8 cellular contexts compared by ENCODE assay signal in genomic region chr1:95116666-95117206, GRCh38. TPM values are rescaled to one million over a fixed set of nuclear protein-coding genes. Genes with fewer than 3 reads are reported as not detected.
A peak's percentile ranks its signal among the peaks of the same experiment; 100 is the strongest.
DNase-seq lines count a peak whose midpoint lies in the region; ATAC-seq, FAIRE-seq and TF ChIP-seq lines count a peak whose summit lies in the region.

No MANE protein-coding gene starts in this region.

- H3K36me3 Mint-ChIP-seq in T-helper 1 cell treated with Interleukin-12 subunit alpha and Interleukin-12 subunit beta and Interleukin-4 antibody, amounts not matched to agents 30 μg/mL and 1 μg/mL, for 36 hours (ENCODE audit: low read depth): no peaks in the 10 kb centered on the region

- no peaks in the 10 kb centered on the region for H3K9me3 ChIP-seq in GM12878 (replicated peaks; ENCODE audit: control insufficient read depth, insufficient read depth, low read length)
- no peaks in the 10 kb centered on the region for H3K9me3 ChIP-seq in gastrocnemius medialis

- TF ChIP-seq POLR2A in GM12891 (IDR thresholded peaks at IDR 0.05; ENCODE audit: low read depth, low read length) (no peak), GM12878 (IDR thresholded peaks at IDR 0.05; ENCODE audit: low read depth, low read length) (no peak), gastrocnemius medialis (IDR thresholded peaks at IDR 0.05) (no peak)

- peak; percentile 43 to 66 (median 62) for TF ChIP-seq CTCF in GM12878 (IDR thresholded peaks at IDR 0.05 in 2 of 3, conservative IDR thresholded peaks at IDR 0.05 in 1 of 3; ENCODE audit: control insufficient read depth in 2 of 3, extremely low read depth in 1 of 3, insufficient read depth in 1 of 3, low read depth in 3 of 3, low read length in 3 of 3)
- TF ChIP-seq CTCF in gastrocnemius medialis (IDR thresholded peaks at IDR 0.05 in 4 of 5, conservative IDR thresholded peaks at IDR 0.05 in 1 of 5): peak; percentile 24 to 70 (median 44)

- H3K9me3 Mint-ChIP-seq in T-helper 1 cell treated with Interleukin-12 subunit alpha and Interleukin-12 subunit beta and Interleukin-4 antibody, amounts not matched to agents 30 μg/mL and 1 μg/mL, for 36 hours: no peaks in the 10 kb centered on the region

- peaks cover 6% of the 10 kb centered on the region for H3K4me1 Mint-ChIP-seq in T-helper 1 cell treated with Interleukin-12 subunit alpha and Interleukin-12 subunit beta and Interleukin-4 antibody, amounts not matched to agents 30 μg/mL and 1 μg/mL, for 36 hours (ENCODE audit: low read depth)

- H3K27me3 Mint-ChIP-seq in T-helper 1 cell treated with Interleukin-12 subunit alpha and Interleukin-12 subunit beta and Interleukin-4 antibody, amounts not matched to agents 30 μg/mL and 1 μg/mL, for 36 hours (ENCODE audit: low read depth): peaks cover 61% of the 10 kb centered on the region

- no peak overlapping the region for H3K9ac ChIP-seq in GM12878 (ENCODE audit: control insufficient read depth, insufficient read depth, low read length)

- POLR2A ChIA-PET in GM12878 (lab: Charles Lee): no interaction called here

- H3K4me3 Mint-ChIP-seq in T-helper 1 cell treated with Interleukin-12 subunit alpha and Interleukin-12 subunit beta and Interleukin-4 antibody, amounts not matched to agents 30 μg/mL and 1 μg/mL, for 36 hours: peak overlapping the region; percentile 82

- no peak overlapping the region for H3K27ac Mint-ChIP-seq in T-helper 1 cell treated with Interleukin-12 subunit alpha and Interleukin-12 subunit beta and Interleukin-4 antibody, amounts not matched to agents 30 μg/mL and 1 μg/mL, for 36 hours

- WGBS in GM12878 (ENCODE audit: insufficient coverage, insufficient replicate concordance, low lambda C conversion rate, missing lambda C conversion rate): under 1% methylated on average over 17 of the region's 17 CpGs

- RAD21 ChIA-PET in GM12878 (lab: Charles Lee; ENCODE audit: unreplicated experiment): no interaction called here

- peak; percentile 50 for ATAC-seq in HG02840 (IDR thresholded peaks at IDR 0.05; ENCODE audit: low FRiP score, unreplicated experiment)
- ATAC-seq in GM12878: peak; percentile 82
- ATAC-seq in gastrocnemius medialis: peak; percentile 62 to 72

- DNase-seq in GM12891 (ENCODE audit: insufficient read length, low spot score) (peak; percentile 42), NCI-H1694 (lab: John Stamatoyannopoulos, UW) (peak; percentile 82), GM12878 (ENCODE audit: low read depth, low spot score) (no peak), gastrocnemius medialis (peak; percentile 6 to 34), epidermal melanocyte (ENCODE audit: insufficient read length, low spot score) (no peak)

- FAIRE-seq in GM12891 (lab: Jason Lieb, UNC) (peak; percentile 78), GM12878 (lab: Jason Lieb, UNC) (no peak)

- H4K20me1 ChIP-seq in GM12878 (ENCODE audit: control insufficient read depth, insufficient read depth): no peaks in the 10 kb centered on the region

- H3K4me3 ChIP-seq in GM12878 (peak overlapping the region; percentile 76), iPS-11a (ENCODE audit: low read depth, low read length) (peak overlapping the region; percentile 65), gastrocnemius medialis (peak overlapping the region; percentile 62 to 86 (median 69))

- H3K27me3 ChIP-seq in GM12878 (replicated peaks in 1 of 2; ENCODE audit: control insufficient read depth in 2 of 2, insufficient read depth in 2 of 2, low read length in 1 of 2) (peaks cover 3 to 6% of the 10 kb centered on the region in 2 experiments), gastrocnemius medialis (no peaks in the 10 kb centered on the region)

- CTCF ChIA-PET in GM12878 (lab: Yijun Ruan, JAX): interaction anchor here (0.8 kb wide), 1 partner anchor 10 kb away, joined by 3 read pairs; no protein-coding TSS in a partner anchor

- intact Hi-C loops in GM12878 (cut with micrococcal nuclease; ENCODE audit: unreplicated experiment) (no loop called here), gastrocnemius medialis (cut with DNase I; ENCODE audit: low total_unique reads) (loop anchor here (1.0 to 5.0 kb wide), 4 partner anchors 43 to 699 kb away; partner anchors contain the start of genes ABCD3 and RWDD3)

- H3K4me1 ChIP-seq in GM12878 (ENCODE audit: control insufficient read depth, insufficient read depth, low read length) (no peaks in the 10 kb centered on the region), gastrocnemius medialis (peaks cover 4 to 14% of the 10 kb centered on the region in 2 donors)

- H3K79me2 ChIP-seq in GM12878 (ENCODE audit: control insufficient read depth, insufficient read depth, low read length): no peaks in the 10 kb centered on the region

- in situ Hi-C loops in GM12878 (cut with MboI): no loop called here
- in situ Hi-C loops in gastrocnemius medialis (cut with MboI; ENCODE audit: low sequenced_read_pairs in 4 of 4): no loop called here

- 0 out of 2 replicates have a peak, but pooled peaks have one; percentile 20 for TF ChIP-seq RAD21 in GM12878 (IDR thresholded peaks at IDR 0.05; ENCODE audit: insufficient read depth, low read depth, low read length)

- H3K36me3 ChIP-seq in GM12878 (ENCODE audit: control insufficient read depth in 2 of 2, insufficient read depth in 2 of 2, low read length in 1 of 2): no peaks in the 10 kb centered on the region
- H3K36me3 ChIP-seq in gastrocnemius medialis: no peaks in the 10 kb centered on the region

- no TSS peak for BruUV-seq in GM12878 (replicated peaks; lab: Mats Ljungman, UMichigan)

- SMC1A ChIA-PET in GM12878 (lab: Charles Lee; ENCODE audit: uncharacterized antibody, unreplicated experiment): no interaction called here

- no peak for TF ChIP-seq EP300 in GM12878 (IDR thresholded peaks at IDR 0.05; ENCODE audit: borderline replicate concordance in 1 of 2, control insufficient read depth in 1 of 2, low read depth in 2 of 2, low read length in 2 of 2)

- peak overlapping the region; percentile 75 for H2AFZ ChIP-seq in GM12878 (ENCODE audit: control insufficient read depth, low read depth, low read length)

- H3K4me2 ChIP-seq in GM12878 (ENCODE audit: control insufficient read depth, insufficient read depth): peak overlapping the region; percentile 93

- H3K27ac ChIP-seq in GM12878 (ENCODE audit: control insufficient read depth, insufficient read depth): no peak overlapping the region
- H3K27ac ChIP-seq in gastrocnemius medialis: peak overlapping the region; percentile 70 to 89 (median 84)

TF ChIP-seq in GM12891, 5 proteins besides CTCF, POLR2A, EP300 and RAD21:
- TF ChIP-seq POLR2AphosphoS5 (IDR thresholded peaks at IDR 0.05; ENCODE audit: low read depth, low read length) (no peak), SPI1 (IDR thresholded peaks at IDR 0.05; ENCODE audit: low read depth, low read length) (no peak), TAF1 (IDR thresholded peaks at IDR 0.05; ENCODE audit: low read depth, low read length) (no peak), POU2F2 (IDR thresholded peaks at IDR 0.05; ENCODE audit: low read depth, low read length) (no peak), PAX5 (IDR thresholded peaks at IDR 0.05; ENCODE audit: insufficient read depth, low read length, severe bottlenecking) (no peak)
TF ChIP-seq in GM12891: peak in this region for 0.

TF ChIP-seq in GM12878, 131 proteins besides CTCF, POLR2A, EP300 and RAD21 (continues in another document):
- TF ChIP-seq RCOR1 (conservative IDR thresholded peaks at IDR 0.05; ENCODE audit: low read depth, low read length) (no peak), EGR1 (IDR thresholded peaks at IDR 0.05; ENCODE audit: borderline replicate concordance in 1 of 2, low read depth in 2 of 2, low read length in 2 of 2) (0 out of 3 replicates have a peak, but pooled peaks of 1 of the 2 experiments have one; percentile 18)

RNA-seq across cellular contexts. Expression of gene TLCD4, which starts 0.4 kb away (rescaled TPM):
- polyA plus RNA-seq in GM12891 (2012; ENCODE audit: low read depth, missing spikeins): 0.01 TPM
- total RNA-seq in GM12878 (2013; cell fraction: nucleolus; rRNA removed): not detected in 2 replicates
- total RNA-seq in GM12878 (2014; rRNA removed): under 0.01 TPM in 1 of 2 replicates, not detected in the other
- total RNA-seq in GM12878 (2014; rRNA removed; fragmentation: Illumina TruSeq; extraction: Trizol): 0.04 TPM in 1 of 2 replicates, not detected in the other
- 0.05 TPM in 1 of 2 replicates, not detected in the other for total RNA-seq in GM12878 (2021)
- not detected for polyA plus RNA-seq in GM12878 (2011; ENCODE audit: low read depth)
- polyA plus RNA-seq in GM12878 (2011; rRNA removed): 0.03 TPM in 1 of 2 replicates, not detected in the other
- not detected in 2 replicates for polyA plus RNA-seq in GM12878 (2011; cell fraction: cytosol; rRNA removed)
- not detected in 2 replicates for polyA plus RNA-seq in GM12878 (2011; cell fraction: nucleus; rRNA removed)
- polyA plus RNA-seq in GM12878 (2012): 0.03 TPM in 1 of 2 replicates, not detected in the other
- polyA plus RNA-seq in GM12878 (2014; fragmentation: Illumina TruSeq; extraction: Trizol): under 0.01 and 0.02 TPM in 2 replicates
- polyA plus RNA-seq in GM12878 (2014; fragmentation: Nextera tagmentation; extraction: Ambion mirVana): under 1 TPM in 1 of 2 experiments, not detected in 1; 0.02 TPM
- polyA plus RNA-seq in GM12878 (2014; rRNA removed): not detected in 2 replicates
- polyA plus RNA-seq in GM12878 (2016; fragmentation: Nextera tagmentation; extraction: Ambion mirVana): under 1 TPM in 1 of 2 experiments, not detected in 1; 0.10 TPM
- polyA minus RNA-seq in GM12878 (2011; rRNA and poly(A)+ RNA removed): not detected in 2 replicates
- not detected in 2 replicates for polyA minus RNA-seq in GM12878 (2011; cell fraction: cytosol; rRNA and poly(A)+ RNA removed)
- not detected in 2 replicates for polyA minus RNA-seq in GM12878 (2011; cell fraction: nucleus; rRNA and poly(A)+ RNA removed)
- total RNA-seq in gastrocnemius medialis: 10 to 100 TPM in 3 of 4 donors, 1 to 10 TPM in 1; 9.8 to 12.1 (median 11.0) TPM

RNA-seq across cellular contexts. Expression of gene ALG14, which starts 44.0 kb away (rescaled TPM):
- 3.8 TPM for polyA plus RNA-seq in GM12891 (2012; ENCODE audit: low read depth, missing spikeins)
- total RNA-seq in GM12878 (2013; cell fraction: nucleolus; rRNA removed): 2.0 and 2.9 TPM in 2 replicates
- total RNA-seq in GM12878 (2014; rRNA removed) (4.4 and 4.8 TPM in 2 replicates), GM12878 (2014; rRNA removed; fragmentation: Illumina TruSeq; extraction: Trizol) (4.7 and 4.8 TPM in 2 replicates), GM12878 (2021) (4.8 and 8.4 TPM in 2 replicates), gastrocnemius medialis (under 1 TPM; 0.24 to 0.97 (median 0.77) TPM)
- 0.42 TPM for polyA plus RNA-seq in GM12878 (2011; ENCODE audit: low read depth)
- polyA plus RNA-seq in GM12878 (2011; rRNA removed) (1.9 and 3.3 TPM in 2 replicates), GM12878 (2014; fragmentation: Illumina TruSeq; extraction: Trizol) (2.6 and 5.8 TPM in 2 replicates), GM12878 (2014; fragmentation: Nextera tagmentation; extraction: Ambion mirVana) (10 to 100 TPM; 15.1 to 19.2 TPM), GM12878 (2014; rRNA removed) (4.4 and 6.6 TPM in 2 replicates), GM12878 (2016; fragmentation: Nextera tagmentation; extraction: Ambion mirVana) (10 to 100 TPM; 11.7 to 13.2 TPM)
- polyA plus RNA-seq in GM12878 (2011; cell fraction: cytosol; rRNA removed): 0.88 and 2.9 TPM in 2 replicates
- polyA plus RNA-seq in GM12878 (2011; cell fraction: nucleus; rRNA removed): 1.5 and 2.3 TPM in 2 replicates
- 1.5 and 2.7 TPM in 2 replicates for polyA plus RNA-seq in GM12878 (2012)
- 1.1 and 3.0 TPM in 2 replicates for polyA minus RNA-seq in GM12878 (2011; rRNA and poly(A)+ RNA removed)
- 0.31 TPM in 1 of 2 replicates, not detected in the other for polyA minus RNA-seq in GM12878 (2011; cell fraction: cytosol; rRNA and poly(A)+ RNA removed)
- 1.1 and 2.2 TPM in 2 replicates for polyA minus RNA-seq in GM12878 (2011; cell fraction: nucleus; rRNA and poly(A)+ RNA removed)

Comparison
In these comparisons a context has a peak if more than half of its experiments do, and no peak if none do; other contexts are left out.
1. DNase-seq: peak in GM12891 (single experiment), NCI-H1694 (single experiment) and gastrocnemius medialis (2 of 2); none in GM12878 (single experiment) and epidermal melanocyte (single experiment).
2. RNA of gene TLCD4, which starts 0.4 kb away (total RNA-seq): 9.8 to 12.1 TPM in gastrocnemius medialis; under 0.01 to 0.05 TPM in GM12878; every median in the first group is over 10 times any median in the second.
3. Peak in every context shown above with its lines, with median percentiles within 50 percentile points of each other: ATAC-seq and H3K4me3 ChIP-seq.